ENCODE assay signal across 1 cellular context in the genomic region with DNA sequence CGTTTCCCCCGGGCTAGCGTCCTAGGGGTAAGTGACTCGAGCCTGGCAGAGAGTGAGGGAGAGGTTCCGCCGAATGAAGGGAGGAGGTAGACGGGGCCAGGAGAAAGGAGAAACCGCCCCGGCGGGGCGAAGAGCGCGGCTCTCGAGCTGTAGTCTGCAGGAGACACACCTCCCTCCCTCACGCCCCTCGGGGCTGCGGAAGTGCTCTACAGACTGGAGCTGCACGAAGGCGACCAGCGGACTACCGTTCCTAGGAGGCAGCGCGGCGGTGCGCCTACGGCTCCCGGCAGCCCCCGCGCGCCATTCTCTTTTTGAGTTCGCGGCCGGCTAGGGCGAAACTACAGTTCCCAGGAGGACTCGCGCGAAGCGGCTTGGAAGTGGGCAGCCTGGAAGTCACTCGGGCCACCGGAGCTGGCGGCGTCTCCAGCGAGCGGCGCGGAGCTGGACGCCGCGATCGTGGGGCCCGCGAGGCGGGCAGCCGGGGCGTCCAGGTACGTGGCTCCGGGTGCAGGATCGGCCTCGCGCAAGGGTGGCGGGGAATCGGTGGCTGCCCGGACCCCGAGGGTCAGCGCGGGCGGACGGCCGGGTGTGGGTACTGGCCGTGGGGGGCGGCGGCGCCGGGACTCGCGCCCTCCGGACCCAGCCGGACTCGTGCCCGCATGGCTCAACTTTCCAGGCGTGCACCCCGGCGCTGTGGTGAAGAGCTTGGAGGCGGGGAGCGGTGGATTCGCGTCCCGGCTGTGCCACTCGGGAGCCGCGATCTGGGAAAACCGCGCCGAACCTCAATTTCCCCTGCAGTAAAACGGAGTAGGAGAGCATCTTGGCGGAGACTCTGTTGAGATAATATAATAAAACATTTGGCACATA.
TF ChIP-seq lines count a peak whose summit lies in the region.

A gene with protein sequence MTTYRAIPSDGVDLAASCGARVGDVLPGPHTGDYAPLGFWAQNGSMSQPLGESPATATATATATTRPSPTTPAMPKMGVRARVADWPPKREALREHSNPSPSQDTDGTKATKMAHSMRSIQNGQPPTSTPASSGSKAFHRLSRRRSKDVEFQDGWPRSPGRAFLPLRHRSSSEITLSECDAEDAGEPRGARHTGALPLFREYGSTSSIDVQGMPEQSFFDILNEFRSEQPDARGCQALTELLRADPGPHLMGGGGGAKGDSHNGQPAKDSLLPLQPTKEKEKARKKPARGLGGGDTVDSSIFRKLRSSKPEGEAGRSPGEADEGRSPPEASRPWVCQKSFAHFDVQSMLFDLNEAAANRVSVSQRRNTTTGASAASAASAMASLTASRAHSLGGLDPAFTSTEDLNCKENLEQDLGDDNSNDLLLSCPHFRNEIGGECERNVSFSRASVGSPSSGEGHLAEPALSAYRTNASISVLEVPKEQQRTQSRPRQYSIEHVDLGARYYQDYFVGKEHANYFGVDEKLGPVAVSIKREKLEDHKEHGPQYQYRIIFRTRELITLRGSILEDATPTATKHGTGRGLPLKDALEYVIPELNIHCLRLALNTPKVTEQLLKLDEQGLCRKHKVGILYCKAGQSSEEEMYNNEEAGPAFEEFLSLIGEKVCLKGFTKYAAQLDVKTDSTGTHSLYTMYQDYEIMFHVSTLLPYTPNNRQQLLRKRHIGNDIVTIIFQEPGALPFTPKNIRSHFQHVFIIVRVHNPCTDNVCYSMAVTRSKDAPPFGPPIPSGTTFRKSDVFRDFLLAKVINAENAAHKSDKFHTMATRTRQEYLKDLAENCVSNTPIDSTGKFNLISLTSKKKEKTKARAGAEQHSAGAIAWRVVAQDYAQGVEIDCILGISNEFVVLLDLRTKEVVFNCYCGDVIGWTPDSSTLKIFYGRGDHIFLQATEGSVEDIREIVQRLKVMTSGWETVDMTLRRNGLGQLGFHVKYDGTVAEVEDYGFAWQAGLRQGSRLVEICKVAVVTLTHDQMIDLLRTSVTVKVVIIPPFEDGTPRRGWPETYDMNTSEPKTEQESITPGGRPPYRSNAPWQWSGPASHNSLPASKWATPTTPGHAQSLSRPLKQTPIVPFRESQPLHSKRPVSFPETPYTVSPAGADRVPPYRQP (N-terminal part only) (plus strand): TSS at position 341 of the 867 bp plus-strand sequence. CDS start 174,358 bp downstream, outside the sequence.

TF ChIP-seq in HepG2, 621 proteins besides CTCF, POLR2A, EP300 and RAD21 (continued from another document and continues in another):
- TF ChIP-seq, protein P1, sequence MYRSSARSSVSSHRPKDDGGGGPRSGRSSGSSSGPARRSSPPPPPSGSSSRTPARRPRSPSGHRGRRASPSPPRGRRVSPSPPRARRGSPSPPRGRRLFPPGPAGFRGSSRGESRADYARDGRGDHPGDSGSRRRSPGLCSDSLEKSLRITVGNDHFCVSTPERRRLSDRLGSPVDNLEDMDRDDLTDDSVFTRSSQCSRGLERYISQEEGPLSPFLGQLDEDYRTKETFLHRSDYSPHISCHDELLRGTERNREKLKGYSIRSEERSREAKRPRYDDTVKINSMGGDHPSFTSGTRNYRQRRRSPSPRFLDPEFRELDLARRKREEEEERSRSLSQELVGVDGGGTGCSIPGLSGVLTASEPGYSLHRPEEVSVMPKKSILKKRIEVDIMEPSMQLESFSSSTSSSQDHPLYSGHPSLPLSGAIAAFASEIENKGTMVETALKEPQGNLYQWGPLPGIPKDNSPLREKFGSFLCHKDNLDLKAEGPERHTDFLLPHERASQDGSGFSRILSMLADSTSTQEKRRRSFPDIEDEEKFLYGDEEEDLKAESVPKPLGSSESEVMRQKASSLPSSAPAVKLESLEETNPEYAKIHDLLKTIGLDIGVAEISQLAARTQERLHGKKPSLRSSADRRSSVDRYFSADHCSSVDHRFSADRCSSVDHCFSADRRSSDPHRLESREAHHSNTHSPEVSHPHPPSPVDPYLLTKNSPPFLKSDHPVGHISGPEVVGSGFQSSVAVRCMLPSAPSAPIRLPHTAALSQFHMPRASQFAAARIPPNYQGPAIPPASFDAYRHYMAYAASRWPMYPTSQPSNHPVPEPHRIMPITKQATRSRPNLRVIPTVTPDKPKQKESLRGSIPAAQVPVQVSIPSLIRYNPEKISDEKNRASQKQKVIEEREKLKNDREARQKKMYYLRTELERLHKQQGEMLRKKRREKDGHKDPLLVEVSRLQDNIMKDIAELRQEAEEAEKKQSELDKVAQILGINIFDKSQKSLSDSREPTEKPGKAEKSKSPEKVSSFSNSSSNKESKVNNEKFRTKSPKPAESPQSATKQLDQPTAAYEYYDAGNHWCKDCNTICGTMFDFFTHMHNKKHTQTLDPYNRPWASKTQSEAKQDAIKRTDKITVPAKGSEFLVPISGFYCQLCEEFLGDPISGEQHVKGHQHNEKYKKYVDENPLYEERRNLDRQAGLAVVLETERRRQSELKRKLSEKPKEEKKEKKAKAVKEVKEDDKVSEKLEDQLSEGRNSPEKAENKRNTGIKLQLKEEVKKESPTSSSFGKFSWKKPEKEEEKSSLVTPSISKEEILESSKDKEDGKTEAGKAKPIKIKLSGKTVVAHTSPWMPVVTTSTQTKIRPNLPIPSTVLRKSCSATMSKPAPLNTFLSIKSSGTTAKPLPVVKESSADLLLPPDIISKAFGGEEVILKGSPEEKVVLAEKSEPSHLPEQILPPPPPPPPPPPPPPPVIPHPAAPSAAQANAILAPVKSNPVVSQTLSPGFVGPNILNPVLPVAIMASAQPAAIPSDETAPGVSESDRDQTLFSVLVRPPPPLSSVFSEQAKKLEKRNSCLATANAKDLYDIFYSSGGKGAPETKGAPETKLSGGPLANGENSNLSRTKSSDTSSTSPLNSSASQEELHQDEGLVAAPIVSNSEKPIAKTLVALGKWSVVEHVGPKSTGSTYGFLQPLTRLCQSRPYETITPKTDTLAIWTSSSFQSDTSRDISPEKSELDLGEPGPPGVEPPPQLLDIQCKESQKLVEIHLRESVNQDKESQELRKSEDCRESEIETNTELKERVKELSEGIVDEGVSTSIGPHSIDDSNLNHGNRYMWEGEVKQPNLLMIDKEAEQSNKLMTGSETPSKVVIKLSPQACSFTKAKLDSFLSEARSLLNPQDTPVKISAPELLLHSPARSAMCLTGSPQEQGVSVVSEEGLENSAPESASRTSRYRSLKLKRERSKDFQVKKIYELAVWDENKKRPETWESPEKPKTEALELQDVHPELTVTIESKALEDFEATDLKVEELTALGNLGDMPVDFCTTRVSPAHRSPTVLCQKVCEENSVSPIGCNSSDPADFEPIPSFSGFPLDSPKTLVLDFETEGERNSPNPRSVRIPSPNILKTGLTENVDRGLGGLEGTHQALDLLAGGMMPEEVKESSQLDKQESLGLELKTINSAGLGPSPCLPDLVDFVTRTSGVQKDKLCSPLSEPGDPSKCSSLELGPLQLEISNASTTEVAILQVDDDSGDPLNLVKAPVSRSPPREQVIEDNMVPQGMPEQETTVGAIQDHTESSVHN (CRISPR knock-in tag; IDR thresholded peaks at IDR 0.05), result no peak
- TF ChIP-seq HOXD1 (CRISPR knock-in tag; IDR thresholded peaks at IDR 0.05), result no peak
- TF ChIP-seq, protein P2, sequence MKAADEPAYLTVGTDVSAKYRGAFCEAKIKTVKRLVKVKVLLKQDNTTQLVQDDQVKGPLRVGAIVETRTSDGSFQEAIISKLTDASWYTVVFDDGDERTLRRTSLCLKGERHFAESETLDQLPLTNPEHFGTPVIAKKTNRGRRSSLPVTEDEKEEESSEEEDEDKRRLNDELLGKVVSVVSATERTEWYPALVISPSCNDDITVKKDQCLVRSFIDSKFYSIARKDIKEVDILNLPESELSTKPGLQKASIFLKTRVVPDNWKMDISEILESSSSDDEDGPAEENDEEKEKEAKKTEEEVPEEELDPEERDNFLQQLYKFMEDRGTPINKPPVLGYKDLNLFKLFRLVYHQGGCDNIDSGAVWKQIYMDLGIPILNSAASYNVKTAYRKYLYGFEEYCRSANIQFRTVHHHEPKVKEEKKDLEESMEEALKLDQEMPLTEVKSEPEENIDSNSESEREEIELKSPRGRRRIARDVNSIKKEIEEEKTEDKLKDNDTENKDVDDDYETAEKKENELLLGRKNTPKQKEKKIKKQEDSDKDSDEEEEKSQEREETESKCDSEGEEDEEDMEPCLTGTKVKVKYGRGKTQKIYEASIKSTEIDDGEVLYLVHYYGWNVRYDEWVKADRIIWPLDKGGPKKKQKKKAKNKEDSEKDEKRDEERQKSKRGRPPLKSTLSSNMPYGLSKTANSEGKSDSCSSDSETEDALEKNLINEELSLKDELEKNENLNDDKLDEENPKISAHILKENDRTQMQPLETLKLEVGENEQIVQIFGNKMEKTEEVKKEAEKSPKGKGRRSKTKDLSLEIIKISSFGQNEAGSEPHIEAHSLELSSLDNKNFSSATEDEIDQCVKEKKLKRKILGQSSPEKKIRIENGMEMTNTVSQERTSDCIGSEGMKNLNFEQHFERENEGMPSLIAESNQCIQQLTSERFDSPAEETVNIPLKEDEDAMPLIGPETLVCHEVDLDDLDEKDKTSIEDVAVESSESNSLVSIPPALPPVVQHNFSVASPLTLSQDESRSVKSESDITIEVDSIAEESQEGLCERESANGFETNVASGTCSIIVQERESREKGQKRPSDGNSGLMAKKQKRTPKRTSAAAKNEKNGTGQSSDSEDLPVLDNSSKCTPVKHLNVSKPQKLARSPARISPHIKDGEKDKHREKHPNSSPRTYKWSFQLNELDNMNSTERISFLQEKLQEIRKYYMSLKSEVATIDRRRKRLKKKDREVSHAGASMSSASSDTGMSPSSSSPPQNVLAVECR (CRISPR knock-in tag; IDR thresholded peaks at IDR 0.05; ENCODE audit: borderline replicate concordance), result peak; percentile 88
- no peak for TF ChIP-seq BHLHE40 (IDR thresholded peaks at IDR 0.05; ENCODE audit: low read length)
- 0 out of 2 replicates have a peak, but pooled peaks have one; percentile 51 for TF ChIP-seq TSC22D2 (CRISPR knock-in tag; IDR thresholded peaks at IDR 0.05; ENCODE audit: borderline replicate concordance)
- TF ChIP-seq SCMH1 (CRISPR knock-in tag; IDR thresholded peaks at IDR 0.05; ENCODE audit: borderline replicate concordance), result no peak
- no peak for TF ChIP-seq SIN3B (IDR thresholded peaks at IDR 0.05; ENCODE audit: low read length)
- TF ChIP-seq ZNF567 (CRISPR knock-in tag; IDR thresholded peaks at IDR 0.05; ENCODE audit: borderline replicate concordance), result no peak
- TF ChIP-seq, protein P3, sequence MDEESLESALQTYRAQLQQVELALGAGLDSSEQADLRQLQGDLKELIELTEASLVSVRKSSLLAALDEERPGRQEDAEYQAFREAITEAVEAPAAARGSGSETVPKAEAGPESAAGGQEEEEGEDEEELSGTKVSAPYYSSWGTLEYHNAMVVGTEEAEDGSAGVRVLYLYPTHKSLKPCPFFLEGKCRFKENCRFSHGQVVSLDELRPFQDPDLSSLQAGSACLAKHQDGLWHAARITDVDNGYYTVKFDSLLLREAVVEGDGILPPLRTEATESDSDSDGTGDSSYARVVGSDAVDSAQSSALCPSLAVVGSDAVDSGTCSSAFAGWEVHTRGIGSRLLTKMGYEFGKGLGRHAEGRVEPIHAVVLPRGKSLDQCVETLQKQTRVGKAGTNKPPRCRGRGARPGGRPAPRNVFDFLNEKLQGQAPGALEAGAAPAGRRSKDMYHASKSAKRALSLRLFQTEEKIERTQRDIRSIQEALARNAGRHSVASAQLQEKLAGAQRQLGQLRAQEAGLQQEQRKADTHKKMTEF (CRISPR knock-in tag; IDR thresholded peaks at IDR 0.05), result peak; percentile 42
- peak; percentile 41; the same call in 1 of the 2 replicates for TF ChIP-seq ZNF547 (CRISPR knock-in tag; IDR thresholded peaks at IDR 0.05)
- TF ChIP-seq, protein P4, sequence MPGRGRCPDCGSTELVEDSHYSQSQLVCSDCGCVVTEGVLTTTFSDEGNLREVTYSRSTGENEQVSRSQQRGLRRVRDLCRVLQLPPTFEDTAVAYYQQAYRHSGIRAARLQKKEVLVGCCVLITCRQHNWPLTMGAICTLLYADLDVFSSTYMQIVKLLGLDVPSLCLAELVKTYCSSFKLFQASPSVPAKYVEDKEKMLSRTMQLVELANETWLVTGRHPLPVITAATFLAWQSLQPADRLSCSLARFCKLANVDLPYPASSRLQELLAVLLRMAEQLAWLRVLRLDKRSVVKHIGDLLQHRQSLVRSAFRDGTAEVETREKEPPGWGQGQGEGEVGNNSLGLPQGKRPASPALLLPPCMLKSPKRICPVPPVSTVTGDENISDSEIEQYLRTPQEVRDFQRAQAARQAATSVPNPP (CRISPR knock-in tag; IDR thresholded peaks at IDR 0.05), result 0 out of 2 replicates have a peak, but pooled peaks have one; percentile 14
- peak; percentile 75 for TF ChIP-seq HNRNPLL (IDR thresholded peaks at IDR 0.05; ENCODE audit: low read depth, low read length, poor library complexity, severe bottlenecking)
- TF ChIP-seq, protein P5, sequence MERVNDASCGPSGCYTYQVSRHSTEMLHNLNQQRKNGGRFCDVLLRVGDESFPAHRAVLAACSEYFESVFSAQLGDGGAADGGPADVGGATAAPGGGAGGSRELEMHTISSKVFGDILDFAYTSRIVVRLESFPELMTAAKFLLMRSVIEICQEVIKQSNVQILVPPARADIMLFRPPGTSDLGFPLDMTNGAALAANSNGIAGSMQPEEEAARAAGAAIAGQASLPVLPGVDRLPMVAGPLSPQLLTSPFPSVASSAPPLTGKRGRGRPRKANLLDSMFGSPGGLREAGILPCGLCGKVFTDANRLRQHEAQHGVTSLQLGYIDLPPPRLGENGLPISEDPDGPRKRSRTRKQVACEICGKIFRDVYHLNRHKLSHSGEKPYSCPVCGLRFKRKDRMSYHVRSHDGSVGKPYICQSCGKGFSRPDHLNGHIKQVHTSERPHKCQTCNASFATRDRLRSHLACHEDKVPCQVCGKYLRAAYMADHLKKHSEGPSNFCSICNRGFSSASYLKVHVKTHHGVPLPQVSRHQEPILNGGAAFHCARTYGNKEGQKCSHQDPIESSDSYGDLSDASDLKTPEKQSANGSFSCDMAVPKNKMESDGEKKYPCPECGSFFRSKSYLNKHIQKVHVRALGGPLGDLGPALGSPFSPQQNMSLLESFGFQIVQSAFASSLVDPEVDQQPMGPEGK (CRISPR knock-in tag; IDR thresholded peaks at IDR 0.05), result peak; percentile 10; the same call in 1 of the 2 replicates
- peak; percentile 82; the same call in 1 of the 2 replicates for TF ChIP-seq KLF9 (CRISPR knock-in tag; IDR thresholded peaks at IDR 0.05; ENCODE audit: low read depth)
- TF ChIP-seq, protein P6, sequence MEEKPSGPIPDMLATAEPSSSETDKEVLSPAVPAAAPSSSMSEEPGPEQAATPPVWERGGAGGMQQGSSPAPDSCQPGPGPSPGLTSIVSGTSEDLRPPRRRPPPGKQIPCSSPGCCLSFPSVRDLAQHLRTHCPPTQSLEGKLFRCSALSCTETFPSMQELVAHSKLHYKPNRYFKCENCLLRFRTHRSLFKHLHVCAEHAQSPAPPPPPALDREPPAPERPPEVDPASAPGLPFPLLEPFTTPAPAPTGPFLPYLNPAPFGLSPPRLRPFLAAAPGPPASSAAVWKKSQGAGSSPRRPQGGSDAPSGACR (CRISPR knock-in tag; IDR thresholded peaks at IDR 0.05), result peak; percentile 68; the same call in 1 of the 2 replicates
- TF ChIP-seq XRCC5 (optimal IDR thresholded peaks at IDR 0.05; ENCODE audit: low read length), result peak; percentile 57
- TF ChIP-seq FIP1L1 (IDR thresholded peaks at IDR 0.05; ENCODE audit: borderline replicate concordance, insufficient read depth, low read depth, low read length), result no peak
- TF ChIP-seq ZNF350 (CRISPR knock-in tag; IDR thresholded peaks at IDR 0.05; ENCODE audit: borderline replicate concordance, low read depth), result peak; percentile 82; the same call in 1 of the 2 replicates
- TF ChIP-seq ZNF234 (CRISPR knock-in tag; conservative IDR thresholded peaks at IDR 0.05), result peak; percentile 55; the same call in 1 of the 2 replicates
- no peak for TF ChIP-seq AGO1 (IDR thresholded peaks at IDR 0.05; ENCODE audit: low read depth, low read length, poor library complexity, severe bottlenecking)
- 0 out of 2 replicates have a peak, but pooled peaks have one; percentile 8 for TF ChIP-seq ZNF563 (CRISPR knock-in tag; IDR thresholded peaks at IDR 0.05)
- no peak for TF ChIP-seq DPF2 (CRISPR knock-in tag; IDR thresholded peaks at IDR 0.05; ENCODE audit: borderline replicate concordance, low read depth)
